9 cellular contexts compared by ENCODE assay signal in the genomic region with DNA sequence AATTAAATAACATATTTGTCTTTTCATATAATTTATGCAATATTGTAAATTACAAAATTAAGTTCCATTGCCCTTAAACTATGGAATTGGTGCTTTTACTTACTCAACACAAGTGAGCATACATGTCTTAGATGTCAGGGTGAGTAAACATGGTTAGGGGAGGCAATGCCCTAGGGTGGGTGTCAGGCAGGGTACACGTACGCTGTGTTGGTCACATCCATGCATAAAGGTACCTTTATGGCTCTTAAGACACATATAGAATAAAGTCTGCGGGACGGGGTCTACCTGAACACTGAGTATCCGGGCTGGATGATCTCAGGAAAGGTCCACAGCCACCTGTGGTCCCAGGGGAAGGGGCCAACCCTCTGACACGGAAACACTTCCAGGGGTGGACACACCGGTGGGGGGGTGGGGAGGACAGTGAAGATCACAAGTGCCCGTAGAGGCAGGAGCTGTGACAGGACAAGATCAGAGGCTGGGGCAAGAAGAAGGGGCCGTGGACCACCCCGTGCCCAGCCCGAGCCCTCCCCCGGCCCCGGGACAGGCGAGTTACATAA. TPM values are rescaled to one million over a fixed set of nuclear protein-coding genes. Genes with fewer than 3 reads are reported as not detected.
A peak's percentile ranks its signal among the peaks of the same experiment; 100 is the strongest.
DNase-seq lines count a peak whose midpoint lies in the region; ATAC-seq and TF ChIP-seq lines count a peak whose summit lies in the region.
"Had no signal": no experiment of that assay in that cellular context is flagged by ENCODE, and none has a peak within 500 bp of the region (broad histone marks: within the 10 kb centered on the region; RNA-seq: fewer than 3 reads in every experiment).

No MANE protein-coding gene starts in this region.

- H3K4me3 ChIP-seq in colonic mucosa (peak overlapping the region; percentile 64), muscle layer of colon (ENCODE audit: low read depth in 1 of 2, low read length in 2 of 2) (peak overlapping the region; percentile 87), urinary bladder (ENCODE audit: low read depth, low read length) (peak overlapping the region; percentile 91)

- WGBS in urinary bladder = 4% methylated on average over 14 of the region's 14 CpGs

- H3K27me3 ChIP-seq in colonic mucosa (no peaks in the 10 kb centered on the region), muscle layer of colon (ENCODE audit: control insufficient read depth in 1 of 2, insufficient read depth in 2 of 2, low read length in 2 of 2) (no peaks in the 10 kb centered on the region)

- intact Hi-C loops in colonic mucosa (cut with DNase I) = no loop called here

- H3K36me3 ChIP-seq in colonic mucosa (no peaks in the 10 kb centered on the region), muscle layer of colon (ENCODE audit: insufficient read depth, low read length) (no peaks in the 10 kb centered on the region), urinary bladder (ENCODE audit: insufficient read depth) (no peaks in the 10 kb centered on the region)

- no peak for TF ChIP-seq CTCF in colonic mucosa (IDR thresholded peaks at IDR 0.05)

- DNase-seq in NCI-H345 (lab: John Stamatoyannopoulos, UW) = peak; percentile 23
- no peak for DNase-seq in NCI-H345 treated with DMSO at 0.1 percent for 48 hours (lab: John Stamatoyannopoulos, UW; ENCODE audit: unreplicated experiment)
- DNase-seq in SK-N-DZ (ENCODE audit: low spot score) = peak; percentile 38
- DNase-seq in colonic mucosa = peak; percentile 61
- no peak for DNase-seq in germinal center (ENCODE audit: low spot score)

- peak overlapping the region; percentile 76 to 87 for H3K9ac ChIP-seq in colonic mucosa (ENCODE audit: low read depth in 2 of 2, low read length in 2 of 2)
- H3K9ac ChIP-seq in muscle layer of colon (ENCODE audit: low read length) = peak overlapping the region; percentile 44

- H3K27ac ChIP-seq in colonic mucosa = no peak overlapping the region
- peak overlapping the region; percentile 46 for H3K27ac ChIP-seq in muscle layer of colon (ENCODE audit: low read depth, low read length)
- H3K27ac ChIP-seq in urinary bladder (ENCODE audit: low read depth) = peak overlapping the region; percentile 45
- H3K27ac ChIP-seq: epithelial cell of prostate had no signal

- H3K4me1 ChIP-seq in colonic mucosa (peaks cover 8% of the 10 kb centered on the region), muscle layer of colon (ENCODE audit: insufficient read depth, low read length) (peaks cover 10% of the 10 kb centered on the region), urinary bladder (ENCODE audit: insufficient read depth) (no peaks in the 10 kb centered on the region)

- H3K9me3 ChIP-seq in colonic mucosa = no peaks in the 10 kb centered on the region
- H3K9me3 ChIP-seq in muscle layer of colon (ENCODE audit: low read length) = no peaks in the 10 kb centered on the region

- ATAC-seq in HG03025 (IDR thresholded peaks at IDR 0.05; ENCODE audit: low FRiP score, unreplicated experiment) = peak; percentile 5

RNA-seq across cellular contexts. Expression of gene LIN9, which starts 0.7 kb away (rescaled TPM):
- polyA plus RNA-seq in SK-N-DZ (2014; cell fraction: cytosol; rRNA removed) = 16.4 and 16.6 TPM in 2 replicates
- polyA plus RNA-seq in SK-N-DZ (2014; cell fraction: nucleus; rRNA removed) = 19.7 and 20.0 TPM in 2 replicates
- total RNA-seq in colonic mucosa = 1 to 10 TPM; 3.5 to 7.1 TPM
- 11.3 TPM for total RNA-seq in urinary bladder
- 2.9 TPM for polyA plus RNA-seq in urinary bladder

Comparison
In these comparisons a context has a peak if more than half of its experiments do, and no peak if none do; other contexts are left out.
1. DNase-seq: peak in NCI-H345 (single experiment), SK-N-DZ (single experiment) and colonic mucosa (single experiment); none in NCI-H345 treated with DMSO at 0.1 percent for 48 hours (single experiment) and germinal center (single experiment).
2. Peak in every context shown above with its lines, with median percentiles within 50 percentile points of each other: H3K4me3 ChIP-seq.